8 cellular contexts compared by ENCODE assay signal in the genomic region with DNA sequence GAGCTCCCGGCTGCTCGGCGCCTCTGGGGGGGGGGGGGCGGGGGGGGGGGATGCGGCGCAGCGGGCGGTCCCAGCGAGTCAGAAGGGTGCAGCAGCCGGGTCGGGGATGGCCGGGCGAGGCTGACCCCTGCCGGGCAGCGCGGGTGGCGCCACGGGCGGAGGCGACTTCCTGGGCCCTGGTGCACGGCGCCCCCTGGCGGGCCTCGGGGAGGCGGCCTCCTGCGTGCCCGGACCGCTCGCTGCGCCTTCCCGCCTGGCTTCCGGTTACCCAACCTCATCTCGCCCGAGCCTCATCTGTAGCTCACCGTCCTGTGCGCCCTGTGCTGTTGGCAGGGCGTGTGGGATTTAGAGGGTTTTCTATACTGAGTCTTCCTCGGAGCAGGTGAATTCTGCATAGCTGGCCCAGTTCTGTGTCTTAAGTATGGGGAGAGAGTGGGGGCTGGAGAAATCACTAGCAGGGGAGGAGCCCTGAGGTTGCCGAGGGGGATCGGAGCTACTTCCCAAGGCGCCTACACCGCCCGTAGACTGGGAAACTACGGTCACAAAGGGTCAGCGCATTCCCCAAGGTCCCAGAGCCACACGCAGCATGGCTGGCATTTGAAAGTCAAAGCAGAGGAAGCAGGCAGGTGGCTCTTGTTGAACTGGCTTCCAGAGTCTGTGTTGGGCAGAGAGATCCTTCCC.
DNase-seq lines count a peak whose midpoint lies in the region; ATAC-seq lines count a peak whose summit lies in the region.

No MANE protein-coding gene starts in this region.

- H3K4me3 Mint-ChIP-seq in memory B cell = peak overlapping the region; percentile 80

- peaks cover 25 to 51% (median 44%) of the 10 kb centered on the region in 10 experiments for H3K4me1 ChIP-seq in BLaER1 treated with 17β-estradiol and CSF1 and Interleukin-3, amounts not matched to agents 10 nM and 100 nM
- H3K4me1 ChIP-seq in effector memory CD4-positive, alpha-beta T cell (ENCODE audit: control insufficient read depth, insufficient read depth, low read length, poor library complexity, severe bottlenecking) = peaks cover 8% of the 10 kb centered on the region

- peaks cover 45% of the 10 kb centered on the region for H3K4me1 Mint-ChIP-seq in memory B cell

- peak overlapping the region; percentile 83 to 99 (median 94) for H3K4me2 ChIP-seq in BLaER1 treated with 17β-estradiol and CSF1 and Interleukin-3, amounts not matched to agents 10 nM and 100 nM

- H3K9me3 Mint-ChIP-seq in memory B cell = peaks cover 2% of the 10 kb centered on the region

- peaks cover 0 to 36% (median 32%) of the 10 kb centered on the region in 11 experiments; a peak in 17 of 22 replicates for H3K27me3 ChIP-seq in BLaER1 treated with 17β-estradiol and CSF1 and Interleukin-3, amounts not matched to agents 10 nM and 100 nM
- no peaks in the 10 kb centered on the region for H3K27me3 ChIP-seq in effector memory CD4-positive, alpha-beta T cell (replicated peaks; ENCODE audit: control insufficient read depth, insufficient read depth, low read length, poor library complexity, severe bottlenecking)

- peak overlapping the region; percentile 56 to 85 (median 71); a peak in 21 of 22 replicates for H3K27ac ChIP-seq in BLaER1 treated with 17β-estradiol and CSF1 and Interleukin-3, amounts not matched to agents 10 nM and 100 nM
- H3K27ac ChIP-seq in effector memory CD4-positive, alpha-beta T cell (ENCODE audit: insufficient read depth, low read length, poor library complexity, severe bottlenecking) = no peak overlapping the region

- peaks cover 7% of the 10 kb centered on the region for H3K27me3 Mint-ChIP-seq in memory B cell

- H3K27ac Mint-ChIP-seq in memory B cell = no peak overlapping the region

- no peaks in the 10 kb centered on the region for H3K36me3 ChIP-seq in BLaER1 treated with 17β-estradiol and CSF1 and Interleukin-3, amounts not matched to agents 10 nM and 100 nM
- no peaks in the 10 kb centered on the region for H3K36me3 ChIP-seq in effector memory CD4-positive, alpha-beta T cell (ENCODE audit: control insufficient read depth, insufficient read depth, low read length)

- H4K20me1 ChIP-seq in BLaER1 treated with 17β-estradiol and CSF1 and Interleukin-3, amounts not matched to agents 10 nM and 100 nM = peaks cover 0 to 10% (median 0%) of the 10 kb centered on the region in 11 experiments; a peak in 2 of 22 replicates

- peak overlapping the region; percentile 52 to 71 (median 62) for H3K4me3 ChIP-seq in BLaER1 treated with 17β-estradiol and CSF1 and Interleukin-3, amounts not matched to agents 10 nM and 100 nM
- H3K4me3 ChIP-seq in effector memory CD4-positive, alpha-beta T cell (ENCODE audit: insufficient read depth, low read depth, low read length, poor library complexity, severe bottlenecking) = peak overlapping the region; percentile 41

- ATAC-seq in HG03378 (IDR thresholded peaks at IDR 0.05; ENCODE audit: unreplicated experiment) (peak; percentile 69), memory B cell (ENCODE audit: low read depth) (peak; percentile 89)

- DNase-seq in GM19238 (ENCODE audit: insufficient read length, low spot score) (peak; percentile 83), NCI-H748 (lab: John Stamatoyannopoulos, UW; ENCODE audit: unreplicated experiment) (peak; percentile 80), memory B cell (ENCODE audit: low spot score in 2 of 2) (peak; percentile 98 to 99)
- peak; percentile 49 to 67 for DNase-seq in activated CD8-positive, alpha-beta memory T cell treated with anti-CD3 and anti-CD28 coated beads for 1 hour (ENCODE audit: extremely low read depth in 1 of 2, low read depth in 1 of 2)
- peak; percentile 60 to 76 (median 68) for DNase-seq in effector memory CD4-positive, alpha-beta T cell
- DNase-seq in stimulated activated CD4-positive, alpha-beta T cell treated with anti-CD3 and anti-CD28 coated beads, TNF-alpha, amount 100 ng/mL, for 4 hours (ENCODE audit: low read depth in 3 of 3) = peak; percentile 59 to 70 (median 63)

- 0 out of 22 replicates have a peak, but pooled peaks cover 0 to 4% (median 0%) of the 10 kb centered on the region in 11 experiments for H3K9me3 ChIP-seq in BLaER1 treated with 17β-estradiol and CSF1 and Interleukin-3, amounts not matched to agents 10 nM and 100 nM (replicated peaks in 1 of 11)
- H3K9me3 ChIP-seq in effector memory CD4-positive, alpha-beta T cell (ENCODE audit: control insufficient read depth, low read length) = no peaks in the 10 kb centered on the region

- H3K9ac ChIP-seq in BLaER1 treated with 17β-estradiol and CSF1 and Interleukin-3, amounts not matched to agents 10 nM and 100 nM = peak overlapping the region; percentile 59 to 88 (median 76)

- H3K36me3 Mint-ChIP-seq in memory B cell = peaks cover 4% of the 10 kb centered on the region
